ENCODE assay signal across 17 cellular contexts in the genomic region with DNA sequence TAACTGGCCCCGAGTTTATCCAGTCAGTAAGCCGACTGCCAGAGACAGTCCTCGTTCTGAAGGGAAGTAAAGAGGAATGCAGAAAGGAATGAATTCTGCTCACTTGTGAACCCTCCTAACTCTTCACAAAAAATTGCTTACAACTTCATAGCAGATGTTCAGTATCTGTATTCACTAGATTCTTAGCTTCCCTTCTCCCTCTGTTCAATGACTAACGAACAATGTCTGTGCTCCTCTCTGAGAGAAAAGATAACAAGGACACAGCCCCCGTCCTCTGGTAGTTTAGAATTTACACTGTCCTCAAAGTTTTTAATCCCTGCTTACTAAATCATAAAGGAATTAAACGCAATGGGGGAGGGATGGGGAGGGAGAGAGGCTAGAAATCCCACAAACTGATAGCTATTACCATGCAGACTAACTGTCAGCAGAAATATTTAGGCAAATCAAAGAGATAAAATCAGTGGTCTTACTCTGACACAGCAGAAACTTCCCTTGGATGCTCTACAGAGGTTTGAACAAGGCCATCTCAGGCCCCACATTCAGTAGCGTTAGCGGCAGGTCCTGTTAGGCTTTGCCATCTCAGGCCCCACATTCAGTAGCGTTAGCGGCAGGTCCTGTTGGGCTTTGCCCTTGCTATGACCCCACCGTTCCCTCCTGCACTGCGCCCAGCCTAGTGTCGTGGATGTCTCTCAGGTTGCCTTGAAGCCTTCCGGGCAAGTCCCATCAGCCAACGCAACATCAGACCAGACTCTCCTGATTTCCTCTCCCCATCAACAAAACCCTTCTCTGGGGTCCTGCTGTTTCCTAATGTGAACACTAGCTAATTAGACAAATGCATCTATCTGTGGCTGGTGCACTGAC. TPM values are rescaled to one million over a fixed set of nuclear protein-coding genes. Genes with fewer than 3 reads are reported as not detected.
DNase-seq lines count a peak whose midpoint lies in the region; ATAC-seq and TF ChIP-seq lines count a peak whose summit lies in the region.
"Had no signal": no experiment of that assay in that cellular context is flagged by ENCODE, and none has a peak within 500 bp of the region (broad histone marks: within the 10 kb centered on the region; RNA-seq: fewer than 3 reads in every experiment).

No MANE protein-coding gene starts in this region.

- H3K4me1 Mint-ChIP-seq in natural killer cell (peaks cover 1 to 14% of the 10 kb centered on the region in 2 donors), immature natural killer cell (peaks cover 23 to 25% of the 10 kb centered on the region in 2 donors)
- H3K4me1 Mint-ChIP-seq in natural killer cell treated with Interleukin-12 subunit alpha and Interleukin-12 subunit beta and Interleukin-15 and Interleukin-18, amount 100 ng/mL, for 72 hours (ENCODE audit: low read depth in 2 of 2): peaks cover 0 to 9% of the 10 kb centered on the region in 2 donors

- no peaks in the 10 kb centered on the region for H3K9me3 ChIP-seq in WERI-Rb-1 (ENCODE audit: severe bottlenecking)
- H3K9me3 ChIP-seq: A549, pancreas, spleen, upper lobe of right lung had no signal

- H3K27ac ChIP-seq in WERI-Rb-1: no peak overlapping the region
- H3K27ac ChIP-seq: A549, coronary artery, pancreas, spleen, upper lobe of right lung had no signal

- TF ChIP-seq CTCF in natural killer cell (IDR thresholded peaks at IDR 0.05): no peak
- TF ChIP-seq CTCF in WERI-Rb-1 (IDR thresholded peaks at IDR 0.05; ENCODE audit: low read depth, low read length): no peak

- intact Hi-C loops in natural killer cell (cut with micrococcal nuclease): no loop called here

- H3K4me3 ChIP-seq in WERI-Rb-1 (ENCODE audit: low read depth, low read length): no peak overlapping the region
- H3K4me3 ChIP-seq: A549, coronary artery, pancreas, spleen, upper lobe of right lung had no signal

- ATAC-seq in natural killer cell (peak in 1 of 3 donors; percentile 65), GM21786 (IDR thresholded peaks at IDR 0.05; ENCODE audit: unreplicated experiment) (no peak)
- ATAC-seq in natural killer cell treated with Interleukin-12 subunit alpha and Interleukin-12 subunit beta and Interleukin-15 and Interleukin-18, amount 100 ng/mL, for 72 hours: no peak
- ATAC-seq: A549, pancreas, upper lobe of right lung had no signal

- no peaks in the 10 kb centered on the region for H3K36me3 ChIP-seq in WERI-Rb-1
- H3K36me3 ChIP-seq: pancreas had no signal

- DNase-seq in natural killer cell (no peak), WERI-Rb-1 (peak; percentile 16), immature natural killer cell (no peak), CD1c-positive myeloid dendritic cell (ENCODE audit: extremely low spot score) (no peak), HK-2 (ENCODE audit: unreplicated experiment) (no peak)
- no peak for DNase-seq in natural killer cell treated with Interleukin-12 subunit alpha and Interleukin-12 subunit beta and Interleukin-15 and Interleukin-18, amount 100 ng/mL, for 72 hours (ENCODE audit: low spot score)
- DNase-seq in activated CD4-positive, alpha-beta T cell treated with anti-CD3 and anti-CD28 coated beads, Interleukin-2, amount 50 U/mL, for 48 hours: no peak
- DNase-seq: activated effector memory CD4-positive, alpha-beta T cell treated with anti-CD3 and anti-CD28 coated beads, Interleukin-2, amount 50 U/mL, for 16 hours; aorta; NCI-H1694; pancreas; spleen; stimulated activated naive CD4-positive, alpha-beta T cell treated with Interleukin-2 at 50 U/mL for 16 hours; upper lobe of right lung had no signal

- H3K27ac Mint-ChIP-seq in natural killer cell: peak overlapping the region; percentile 34 to 73
- peak overlapping the region in 1 of 2 donors; percentile 33 for H3K27ac Mint-ChIP-seq in natural killer cell treated with Interleukin-12 subunit alpha and Interleukin-12 subunit beta and Interleukin-15 and Interleukin-18, amount 100 ng/mL, for 72 hours
- H3K27ac Mint-ChIP-seq in immature natural killer cell: peak overlapping the region; percentile 35 to 82 (median 65)

- H3K27me3 Mint-ChIP-seq in natural killer cell (ENCODE audit: low read depth in 2 of 2) (no peaks in the 10 kb centered on the region), immature natural killer cell (ENCODE audit: low read depth in 3 of 3) (peaks cover 0 to 6% (median 0%) of the 10 kb centered on the region in 3 donors)
- H3K27me3 Mint-ChIP-seq in natural killer cell treated with Interleukin-12 subunit alpha and Interleukin-12 subunit beta and Interleukin-15 and Interleukin-18, amount 100 ng/mL, for 72 hours: no peaks in the 10 kb centered on the region

- H3K36me3 Mint-ChIP-seq in natural killer cell (peaks cover 3% of the 10 kb centered on the region), immature natural killer cell (peaks cover 3 to 32% (median 4%) of the 10 kb centered on the region in 3 donors)
- no peaks in the 10 kb centered on the region for H3K36me3 Mint-ChIP-seq in natural killer cell treated with Interleukin-12 subunit alpha and Interleukin-12 subunit beta and Interleukin-15 and Interleukin-18, amount 100 ng/mL, for 72 hours

- H3K27me3 ChIP-seq in WERI-Rb-1 (ENCODE audit: insufficient read depth, low read depth, severe bottlenecking): no peaks in the 10 kb centered on the region
- H3K27me3 ChIP-seq: pancreas, spleen, upper lobe of right lung had no signal

- no peaks in the 10 kb centered on the region for H3K9me3 Mint-ChIP-seq in natural killer cell
- no peaks in the 10 kb centered on the region for H3K9me3 Mint-ChIP-seq in natural killer cell treated with Interleukin-12 subunit alpha and Interleukin-12 subunit beta and Interleukin-15 and Interleukin-18, amount 100 ng/mL, for 72 hours
- H3K9me3 Mint-ChIP-seq in immature natural killer cell: no peaks in the 10 kb centered on the region

- H3K4me3 Mint-ChIP-seq in natural killer cell: no peak overlapping the region
- H3K4me3 Mint-ChIP-seq in natural killer cell treated with Interleukin-12 subunit alpha and Interleukin-12 subunit beta and Interleukin-15 and Interleukin-18, amount 100 ng/mL, for 72 hours: no peak overlapping the region
- no peak overlapping the region for H3K4me3 Mint-ChIP-seq in immature natural killer cell

RNA-seq across cellular contexts. Expression of a gene that starts 23.4 kb away (rescaled TPM):
- 10 to 100 TPM; 32.5 to 56.3 (median 56.2) TPM for total RNA-seq in natural killer cell
- total RNA-seq in natural killer cell treated with Interleukin-12 subunit alpha and Interleukin-12 subunit beta and Interleukin-15 and Interleukin-18, amount 100 ng/mL, for 72 hours: 10 to 100 TPM; 40.3 to 55.7 TPM
- 10 to 100 TPM in 1 of 3 donors, 1 to 10 TPM in 2; 6.3 to 14.1 (median 8.0) TPM for polyA plus RNA-seq in immature natural killer cell
- polyA plus RNA-seq: A549 had no signal

RNA-seq across cellular contexts. Expression of a gene that starts 49.1 kb away (rescaled TPM):
- total RNA-seq in natural killer cell: 1 to 10 TPM in 2 of 3 donors, under 1 TPM in 1; 0.92 to 1.8 (median 1.1) TPM
- total RNA-seq in natural killer cell treated with Interleukin-12 subunit alpha and Interleukin-12 subunit beta and Interleukin-15 and Interleukin-18, amount 100 ng/mL, for 72 hours: 1 to 10 TPM; 2.3 to 4.2 TPM
- polyA plus RNA-seq in immature natural killer cell: 1 to 10 TPM; 2.3 to 3.3 (median 2.3) TPM

RNA-seq across cellular contexts. Expression of a gene that starts 49.2 kb away (rescaled TPM):
- total RNA-seq in natural killer cell: 10 to 100 TPM; 23.9 to 31.8 (median 24.2) TPM
- 10 to 100 TPM; 28.1 to 33.6 TPM for total RNA-seq in natural killer cell treated with Interleukin-12 subunit alpha and Interleukin-12 subunit beta and Interleukin-15 and Interleukin-18, amount 100 ng/mL, for 72 hours
- 10 to 100 TPM; 38.3 to 55.6 (median 42.6) TPM for polyA plus RNA-seq in immature natural killer cell
